2 cellular contexts compared by ENCODE assay signal in the genomic region with DNA sequence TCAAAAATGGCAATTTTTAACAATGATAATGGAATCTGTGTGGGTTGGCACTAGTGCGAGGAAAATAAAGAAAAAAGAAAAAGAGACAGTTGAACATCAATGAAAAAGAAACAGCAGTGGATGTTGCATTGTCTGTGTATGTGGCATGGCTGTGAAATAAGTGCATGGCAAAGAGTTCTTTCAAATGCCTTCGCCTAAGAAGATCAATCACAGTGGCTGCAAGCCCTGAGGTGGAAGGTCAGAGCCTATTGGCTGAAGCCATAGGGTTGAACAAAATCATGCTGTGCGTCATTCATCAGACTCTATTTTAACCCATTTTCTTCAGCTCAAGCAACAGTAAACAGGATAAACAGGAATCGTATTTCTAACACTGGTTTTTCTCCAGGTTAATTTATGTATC.
TF ChIP-seq lines count a peak whose summit lies in the region.

No MANE protein-coding gene starts in this region.

TF ChIP-seq in H1, 55 proteins besides CTCF, POLR2A, EP300 and RAD21 (continues in another document):
- TF ChIP-seq NANOG (IDR thresholded peaks at IDR 0.05; ENCODE audit: insufficient read depth, low read depth, low read length, poor library complexity, severe bottlenecking) (no peak), ASH2L (IDR thresholded peaks at IDR 0.05; ENCODE audit: low read length) (no peak), SP4 (IDR thresholded peaks at IDR 0.05; ENCODE audit: low read length) (no peak), KDM5A (IDR thresholded peaks at IDR 0.05; ENCODE audit: low read length) (no peak), HDAC2 (IDR thresholded peaks at IDR 0.05; ENCODE audit: borderline replicate concordance in 1 of 2, low read depth in 2 of 2, low read length in 2 of 2) (no peak), RBBP5 (IDR thresholded peaks at IDR 0.05; ENCODE audit: borderline replicate concordance, low read depth, low read length) (no peak), CHD1 (IDR thresholded peaks at IDR 0.05; ENCODE audit: low read depth, low read length) (no peak), HDAC6 (IDR thresholded peaks at IDR 0.05; ENCODE audit: low read depth, low read length) (no peak), GABPA (IDR thresholded peaks at IDR 0.05; ENCODE audit: borderline replicate concordance, insufficient read depth, low read length) (no peak), CREB1 (IDR thresholded peaks at IDR 0.05) (no peak), BRCA1 (IDR thresholded peaks at IDR 0.05; ENCODE audit: low read depth, low read length) (no peak), JUND (IDR thresholded peaks at IDR 0.05; ENCODE audit: low read length) (no peak), USF2 (IDR thresholded peaks at IDR 0.05; ENCODE audit: low read length) (no peak), PHF8 (conservative IDR thresholded peaks at IDR 0.05; ENCODE audit: low read depth, low read length) (no peak)
- TF ChIP-seq, protein P1, sequence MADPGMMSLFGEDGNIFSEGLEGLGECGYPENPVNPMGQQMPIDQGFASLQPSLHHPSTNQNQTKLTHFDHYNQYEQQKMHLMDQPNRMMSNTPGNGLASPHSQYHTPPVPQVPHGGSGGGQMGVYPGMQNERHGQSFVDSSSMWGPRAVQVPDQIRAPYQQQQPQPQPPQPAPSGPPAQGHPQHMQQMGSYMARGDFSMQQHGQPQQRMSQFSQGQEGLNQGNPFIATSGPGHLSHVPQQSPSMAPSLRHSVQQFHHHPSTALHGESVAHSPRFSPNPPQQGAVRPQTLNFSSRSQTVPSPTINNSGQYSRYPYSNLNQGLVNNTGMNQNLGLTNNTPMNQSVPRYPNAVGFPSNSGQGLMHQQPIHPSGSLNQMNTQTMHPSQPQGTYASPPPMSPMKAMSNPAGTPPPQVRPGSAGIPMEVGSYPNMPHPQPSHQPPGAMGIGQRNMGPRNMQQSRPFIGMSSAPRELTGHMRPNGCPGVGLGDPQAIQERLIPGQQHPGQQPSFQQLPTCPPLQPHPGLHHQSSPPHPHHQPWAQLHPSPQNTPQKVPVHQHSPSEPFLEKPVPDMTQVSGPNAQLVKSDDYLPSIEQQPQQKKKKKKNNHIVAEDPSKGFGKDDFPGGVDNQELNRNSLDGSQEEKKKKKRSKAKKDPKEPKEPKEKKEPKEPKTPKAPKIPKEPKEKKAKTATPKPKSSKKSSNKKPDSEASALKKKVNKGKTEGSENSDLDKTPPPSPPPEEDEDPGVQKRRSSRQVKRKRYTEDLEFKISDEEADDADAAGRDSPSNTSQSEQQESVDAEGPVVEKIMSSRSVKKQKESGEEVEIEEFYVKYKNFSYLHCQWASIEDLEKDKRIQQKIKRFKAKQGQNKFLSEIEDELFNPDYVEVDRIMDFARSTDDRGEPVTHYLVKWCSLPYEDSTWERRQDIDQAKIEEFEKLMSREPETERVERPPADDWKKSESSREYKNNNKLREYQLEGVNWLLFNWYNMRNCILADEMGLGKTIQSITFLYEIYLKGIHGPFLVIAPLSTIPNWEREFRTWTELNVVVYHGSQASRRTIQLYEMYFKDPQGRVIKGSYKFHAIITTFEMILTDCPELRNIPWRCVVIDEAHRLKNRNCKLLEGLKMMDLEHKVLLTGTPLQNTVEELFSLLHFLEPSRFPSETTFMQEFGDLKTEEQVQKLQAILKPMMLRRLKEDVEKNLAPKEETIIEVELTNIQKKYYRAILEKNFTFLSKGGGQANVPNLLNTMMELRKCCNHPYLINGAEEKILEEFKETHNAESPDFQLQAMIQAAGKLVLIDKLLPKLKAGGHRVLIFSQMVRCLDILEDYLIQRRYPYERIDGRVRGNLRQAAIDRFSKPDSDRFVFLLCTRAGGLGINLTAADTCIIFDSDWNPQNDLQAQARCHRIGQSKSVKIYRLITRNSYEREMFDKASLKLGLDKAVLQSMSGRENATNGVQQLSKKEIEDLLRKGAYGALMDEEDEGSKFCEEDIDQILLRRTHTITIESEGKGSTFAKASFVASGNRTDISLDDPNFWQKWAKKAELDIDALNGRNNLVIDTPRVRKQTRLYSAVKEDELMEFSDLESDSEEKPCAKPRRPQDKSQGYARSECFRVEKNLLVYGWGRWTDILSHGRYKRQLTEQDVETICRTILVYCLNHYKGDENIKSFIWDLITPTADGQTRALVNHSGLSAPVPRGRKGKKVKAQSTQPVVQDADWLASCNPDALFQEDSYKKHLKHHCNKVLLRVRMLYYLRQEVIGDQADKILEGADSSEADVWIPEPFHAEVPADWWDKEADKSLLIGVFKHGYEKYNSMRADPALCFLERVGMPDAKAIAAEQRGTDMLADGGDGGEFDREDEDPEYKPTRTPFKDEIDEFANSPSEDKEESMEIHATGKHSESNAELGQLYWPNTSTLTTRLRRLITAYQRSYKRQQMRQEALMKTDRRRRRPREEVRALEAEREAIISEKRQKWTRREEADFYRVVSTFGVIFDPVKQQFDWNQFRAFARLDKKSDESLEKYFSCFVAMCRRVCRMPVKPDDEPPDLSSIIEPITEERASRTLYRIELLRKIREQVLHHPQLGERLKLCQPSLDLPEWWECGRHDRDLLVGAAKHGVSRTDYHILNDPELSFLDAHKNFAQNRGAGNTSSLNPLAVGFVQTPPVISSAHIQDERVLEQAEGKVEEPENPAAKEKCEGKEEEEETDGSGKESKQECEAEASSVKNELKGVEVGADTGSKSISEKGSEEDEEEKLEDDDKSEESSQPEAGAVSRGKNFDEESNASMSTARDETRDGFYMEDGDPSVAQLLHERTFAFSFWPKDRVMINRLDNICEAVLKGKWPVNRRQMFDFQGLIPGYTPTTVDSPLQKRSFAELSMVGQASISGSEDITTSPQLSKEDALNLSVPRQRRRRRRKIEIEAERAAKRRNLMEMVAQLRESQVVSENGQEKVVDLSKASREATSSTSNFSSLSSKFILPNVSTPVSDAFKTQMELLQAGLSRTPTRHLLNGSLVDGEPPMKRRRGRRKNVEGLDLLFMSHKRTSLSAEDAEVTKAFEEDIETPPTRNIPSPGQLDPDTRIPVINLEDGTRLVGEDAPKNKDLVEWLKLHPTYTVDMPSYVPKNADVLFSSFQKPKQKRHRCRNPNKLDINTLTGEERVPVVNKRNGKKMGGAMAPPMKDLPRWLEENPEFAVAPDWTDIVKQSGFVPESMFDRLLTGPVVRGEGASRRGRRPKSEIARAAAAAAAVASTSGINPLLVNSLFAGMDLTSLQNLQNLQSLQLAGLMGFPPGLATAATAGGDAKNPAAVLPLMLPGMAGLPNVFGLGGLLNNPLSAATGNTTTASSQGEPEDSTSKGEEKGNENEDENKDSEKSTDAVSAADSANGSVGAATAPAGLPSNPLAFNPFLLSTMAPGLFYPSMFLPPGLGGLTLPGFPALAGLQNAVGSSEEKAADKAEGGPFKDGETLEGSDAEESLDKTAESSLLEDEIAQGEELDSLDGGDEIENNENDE (IDR thresholded peaks at IDR 0.05; ENCODE audit: insufficient replicate concordance, low read length): no peak
- TF ChIP-seq, protein P2, sequence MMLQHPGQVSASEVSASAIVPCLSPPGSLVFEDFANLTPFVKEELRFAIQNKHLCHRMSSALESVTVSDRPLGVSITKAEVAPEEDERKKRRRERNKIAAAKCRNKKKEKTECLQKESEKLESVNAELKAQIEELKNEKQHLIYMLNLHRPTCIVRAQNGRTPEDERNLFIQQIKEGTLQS (IDR thresholded peaks at IDR 0.05; ENCODE audit: insufficient read depth, low read depth, low read length): no peak

TF ChIP-seq in neural cell, 6 proteins besides CTCF, POLR2A, EP300 and RAD21:
- TF ChIP-seq EZH2 (IDR thresholded peaks at IDR 0.05; ENCODE audit: borderline replicate concordance, insufficient read depth, low read length, poor library complexity, severe bottlenecking): no peak
- TF ChIP-seq, protein P3, sequence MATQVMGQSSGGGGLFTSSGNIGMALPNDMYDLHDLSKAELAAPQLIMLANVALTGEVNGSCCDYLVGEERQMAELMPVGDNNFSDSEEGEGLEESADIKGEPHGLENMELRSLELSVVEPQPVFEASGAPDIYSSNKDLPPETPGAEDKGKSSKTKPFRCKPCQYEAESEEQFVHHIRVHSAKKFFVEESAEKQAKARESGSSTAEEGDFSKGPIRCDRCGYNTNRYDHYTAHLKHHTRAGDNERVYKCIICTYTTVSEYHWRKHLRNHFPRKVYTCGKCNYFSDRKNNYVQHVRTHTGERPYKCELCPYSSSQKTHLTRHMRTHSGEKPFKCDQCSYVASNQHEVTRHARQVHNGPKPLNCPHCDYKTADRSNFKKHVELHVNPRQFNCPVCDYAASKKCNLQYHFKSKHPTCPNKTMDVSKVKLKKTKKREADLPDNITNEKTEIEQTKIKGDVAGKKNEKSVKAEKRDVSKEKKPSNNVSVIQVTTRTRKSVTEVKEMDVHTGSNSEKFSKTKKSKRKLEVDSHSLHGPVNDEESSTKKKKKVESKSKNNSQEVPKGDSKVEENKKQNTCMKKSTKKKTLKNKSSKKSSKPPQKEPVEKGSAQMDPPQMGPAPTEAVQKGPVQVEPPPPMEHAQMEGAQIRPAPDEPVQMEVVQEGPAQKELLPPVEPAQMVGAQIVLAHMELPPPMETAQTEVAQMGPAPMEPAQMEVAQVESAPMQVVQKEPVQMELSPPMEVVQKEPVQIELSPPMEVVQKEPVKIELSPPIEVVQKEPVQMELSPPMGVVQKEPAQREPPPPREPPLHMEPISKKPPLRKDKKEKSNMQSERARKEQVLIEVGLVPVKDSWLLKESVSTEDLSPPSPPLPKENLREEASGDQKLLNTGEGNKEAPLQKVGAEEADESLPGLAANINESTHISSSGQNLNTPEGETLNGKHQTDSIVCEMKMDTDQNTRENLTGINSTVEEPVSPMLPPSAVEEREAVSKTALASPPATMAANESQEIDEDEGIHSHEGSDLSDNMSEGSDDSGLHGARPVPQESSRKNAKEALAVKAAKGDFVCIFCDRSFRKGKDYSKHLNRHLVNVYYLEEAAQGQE (IDR thresholded peaks at IDR 0.05; ENCODE audit: borderline replicate concordance): no peak
- TF ChIP-seq TAF1 (IDR thresholded peaks at IDR 0.05; ENCODE audit: low read depth): no peak
- TF ChIP-seq SMC3 (conservative IDR thresholded peaks at IDR 0.05; ENCODE audit: poor library complexity): no peak
- no peak for TF ChIP-seq POLR2AphosphoS5 (IDR thresholded peaks at IDR 0.05)
